ENCODE assay signal across 1 cellular context in genomic region chr14:68798621-68799020, GRCh38.
TF ChIP-seq lines count a peak whose summit lies in the region.

No MANE protein-coding gene starts in this region.

TF ChIP-seq in GM23338, 12 proteins besides CTCF, POLR2A, EP300 and RAD21 (continued from another document):
- no peak for TF ChIP-seq ZNF462 (CRISPR knock-in tag; IDR thresholded peaks at IDR 0.05)
- no peak for TF ChIP-seq EZH2phosphoT487 (IDR thresholded peaks at IDR 0.05; ENCODE audit: unreplicated experiment)
- TF ChIP-seq, protein P1, sequence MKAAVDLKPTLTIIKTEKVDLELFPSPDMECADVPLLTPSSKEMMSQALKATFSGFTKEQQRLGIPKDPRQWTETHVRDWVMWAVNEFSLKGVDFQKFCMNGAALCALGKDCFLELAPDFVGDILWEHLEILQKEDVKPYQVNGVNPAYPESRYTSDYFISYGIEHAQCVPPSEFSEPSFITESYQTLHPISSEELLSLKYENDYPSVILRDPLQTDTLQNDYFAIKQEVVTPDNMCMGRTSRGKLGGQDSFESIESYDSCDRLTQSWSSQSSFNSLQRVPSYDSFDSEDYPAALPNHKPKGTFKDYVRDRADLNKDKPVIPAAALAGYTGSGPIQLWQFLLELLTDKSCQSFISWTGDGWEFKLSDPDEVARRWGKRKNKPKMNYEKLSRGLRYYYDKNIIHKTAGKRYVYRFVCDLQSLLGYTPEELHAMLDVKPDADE (IDR thresholded peaks at IDR 0.05): no peak
- TF ChIP-seq, protein P2, sequence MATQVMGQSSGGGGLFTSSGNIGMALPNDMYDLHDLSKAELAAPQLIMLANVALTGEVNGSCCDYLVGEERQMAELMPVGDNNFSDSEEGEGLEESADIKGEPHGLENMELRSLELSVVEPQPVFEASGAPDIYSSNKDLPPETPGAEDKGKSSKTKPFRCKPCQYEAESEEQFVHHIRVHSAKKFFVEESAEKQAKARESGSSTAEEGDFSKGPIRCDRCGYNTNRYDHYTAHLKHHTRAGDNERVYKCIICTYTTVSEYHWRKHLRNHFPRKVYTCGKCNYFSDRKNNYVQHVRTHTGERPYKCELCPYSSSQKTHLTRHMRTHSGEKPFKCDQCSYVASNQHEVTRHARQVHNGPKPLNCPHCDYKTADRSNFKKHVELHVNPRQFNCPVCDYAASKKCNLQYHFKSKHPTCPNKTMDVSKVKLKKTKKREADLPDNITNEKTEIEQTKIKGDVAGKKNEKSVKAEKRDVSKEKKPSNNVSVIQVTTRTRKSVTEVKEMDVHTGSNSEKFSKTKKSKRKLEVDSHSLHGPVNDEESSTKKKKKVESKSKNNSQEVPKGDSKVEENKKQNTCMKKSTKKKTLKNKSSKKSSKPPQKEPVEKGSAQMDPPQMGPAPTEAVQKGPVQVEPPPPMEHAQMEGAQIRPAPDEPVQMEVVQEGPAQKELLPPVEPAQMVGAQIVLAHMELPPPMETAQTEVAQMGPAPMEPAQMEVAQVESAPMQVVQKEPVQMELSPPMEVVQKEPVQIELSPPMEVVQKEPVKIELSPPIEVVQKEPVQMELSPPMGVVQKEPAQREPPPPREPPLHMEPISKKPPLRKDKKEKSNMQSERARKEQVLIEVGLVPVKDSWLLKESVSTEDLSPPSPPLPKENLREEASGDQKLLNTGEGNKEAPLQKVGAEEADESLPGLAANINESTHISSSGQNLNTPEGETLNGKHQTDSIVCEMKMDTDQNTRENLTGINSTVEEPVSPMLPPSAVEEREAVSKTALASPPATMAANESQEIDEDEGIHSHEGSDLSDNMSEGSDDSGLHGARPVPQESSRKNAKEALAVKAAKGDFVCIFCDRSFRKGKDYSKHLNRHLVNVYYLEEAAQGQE (IDR thresholded peaks at IDR 0.05; ENCODE audit: unreplicated experiment): no peak
- no peak for TF ChIP-seq STAT1 (IDR thresholded peaks at IDR 0.05; ENCODE audit: unreplicated experiment)
- TF ChIP-seq NANOG (IDR thresholded peaks at IDR 0.05; ENCODE audit: borderline replicate concordance): no peak
TF ChIP-seq in GM23338: peak in this region for 0.
